ENCODE assay signal across 24 cellular contexts in the genomic region with DNA sequence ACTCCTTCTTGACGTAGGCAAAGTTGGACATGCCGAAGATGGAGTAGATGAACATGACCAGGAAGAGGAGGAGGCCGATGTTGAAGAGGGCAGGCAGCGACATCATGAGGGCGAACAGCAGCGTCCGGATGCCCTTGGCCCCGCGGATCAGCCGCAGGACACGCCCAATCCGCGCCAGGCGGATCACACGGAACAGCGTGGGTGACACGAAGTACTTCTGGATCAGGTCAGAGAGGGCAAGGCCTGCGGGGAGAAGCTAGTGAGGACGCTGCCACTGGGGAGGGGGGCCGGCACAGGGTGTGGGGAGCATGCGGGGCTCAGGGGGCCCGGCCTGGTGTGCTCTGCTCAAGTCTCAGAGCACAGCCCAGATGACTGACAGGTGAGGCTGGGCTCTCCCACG. TPM values are rescaled to one million over a fixed set of nuclear protein-coding genes. Genes with fewer than 3 reads are reported as not detected.
DNase-seq lines count a peak whose midpoint lies in the region; ATAC-seq and TF ChIP-seq lines count a peak whose summit lies in the region.
"Had no signal": no experiment of that assay in that cellular context is flagged by ENCODE, and none has a peak within 500 bp of the region (broad histone marks: within the 10 kb centered on the region; RNA-seq: fewer than 3 reads in every experiment).

No MANE protein-coding gene starts in this region.

- no peak overlapping the region for H3K27ac ChIP-seq in heart right ventricle
- H3K27ac ChIP-seq in spleen: no peak overlapping the region
- H3K27ac ChIP-seq: 22Rv1 had no signal

- H3K9me3 ChIP-seq in heart right ventricle (no peaks in the 10 kb centered on the region), spleen (no peaks in the 10 kb centered on the region)
- H3K9me3 ChIP-seq: HAP-1 had no signal

- H3K4me3 ChIP-seq in heart right ventricle (no peak overlapping the region), spleen (no peak overlapping the region)
- H3K4me3 ChIP-seq: HAP-1 had no signal

- H3K36me3 Mint-ChIP-seq in nephron progenitor cell (ENCODE audit: low read depth): no peaks in the 10 kb centered on the region
- H3K36me3 Mint-ChIP-seq: CD4-positive, alpha-beta memory T cell had no signal

- peaks cover 22% of the 10 kb centered on the region for H3K27me3 Mint-ChIP-seq in nephron progenitor cell (ENCODE audit: low read depth, poor library complexity)
- H3K27me3 Mint-ChIP-seq: CD4-positive, alpha-beta memory T cell had no signal

- intact Hi-C loops in Right ventricle myocardium inferior (cut with DNase I) (no loop called here), heart right ventricle (cut with DNase I) (no loop called here), spleen (cut with DNase I; ENCODE audit: low total_unique reads) (no loop called here)

- peak overlapping the region; percentile 80 for H3K27ac Mint-ChIP-seq in nephron progenitor cell
- H3K27ac Mint-ChIP-seq: HFFc6 had no signal

- 91 to 93% methylated on average over 23 of the region's 23 CpGs for WGBS in heart right ventricle, 2 donors
- 84 to 89% (median 84%) methylated on average over 23 of the region's 23 CpGs for WGBS in spleen, 5 donors

- TF ChIP-seq CTCF in heart right ventricle (IDR thresholded peaks at IDR 0.05) (no peak), nephron progenitor cell (IDR thresholded peaks at IDR 0.05) (no peak), spleen (IDR thresholded peaks at IDR 0.05 in 8 of 11, conservative IDR thresholded peaks at IDR 0.05 in 3 of 11) (no peak)

- H3K9me3 Mint-ChIP-seq in nephron progenitor cell: no peaks in the 10 kb centered on the region
- H3K9me3 Mint-ChIP-seq: CD4-positive, alpha-beta memory T cell; HFFc6 had no signal

- no peaks in the 10 kb centered on the region for H3K27me3 ChIP-seq in heart right ventricle
- H3K27me3 ChIP-seq in spleen (replicated peaks in 1 of 7): no peaks in the 10 kb centered on the region

- peak; percentile 41 for DNase-seq in Right ventricle myocardium inferior (ENCODE audit: missing footprints)
- DNase-seq in heart right ventricle: no peak
- DNase-seq in nephron progenitor cell: no peak
- peak; percentile 80 for DNase-seq in spleen
- DNase-seq in AG08396 (ENCODE audit: low spot score): no peak
- no peak for DNase-seq in NCI-H2196 treated with DMSO at 0.1 percent for 48 hours (lab: John Stamatoyannopoulos, UW; ENCODE audit: unreplicated experiment)
- DNase-seq in NOMO-1 treated with dmso at 0.1 percent for 144 hours (lab: John Stamatoyannopoulos, UW; ENCODE audit: unreplicated experiment): no peak
- DNase-seq: AML-193; C1 segment of cervical spinal cord; Calu3; CD4-positive, alpha-beta memory T cell; COR-L47; DMS53; DMS79 treated with DMSO at 0.1 percent for 48 hours; GF-D8; GOT3; HFFc6 had no signal

- no peak overlapping the region for H3K4me3 Mint-ChIP-seq in nephron progenitor cell
- H3K4me3 Mint-ChIP-seq: CD4-positive, alpha-beta memory T cell; HFFc6 had no signal

- peaks cover 0 to 9% (median 4%) of the 10 kb centered on the region in 9 donors for H3K4me1 ChIP-seq in heart right ventricle
- peaks cover 10 to 49% (median 29%) of the 10 kb centered on the region in 6 donors for H3K4me1 ChIP-seq in spleen
- H3K4me1 ChIP-seq: HAP-1 had no signal

- no peak for TF ChIP-seq POLR2A in spleen (IDR thresholded peaks at IDR 0.05)

- no peaks in the 10 kb centered on the region for H3K36me3 ChIP-seq in heart right ventricle
- H3K36me3 ChIP-seq in spleen: no peaks in the 10 kb centered on the region
- H3K36me3 ChIP-seq: HAP-1 had no signal

- peaks cover 49% of the 10 kb centered on the region for H3K4me1 Mint-ChIP-seq in nephron progenitor cell

- ATAC-seq in Right ventricle myocardium inferior (no peak), heart right ventricle (no peak), GM18909 (IDR thresholded peaks at IDR 0.05; ENCODE audit: poor library complexity, unreplicated experiment) (no peak)

RNA-seq across cellular contexts. Expression of gene CD79B, which starts 9.6 kb away (rescaled TPM):
- total RNA-seq in Right ventricle myocardium inferior: 6.9 TPM
- 1 to 10 TPM; 2.2 to 7.8 (median 3.4) TPM for total RNA-seq in heart right ventricle
- 10 to 100 TPM in 1 of 2 donors, 1 to 10 TPM in 1; 5.8 to 11.6 TPM for polyA plus RNA-seq in heart right ventricle
- total RNA-seq in spleen: 100 to 1,000 TPM; 149 to 226 (median 192) TPM
- polyA plus RNA-seq in spleen: 100 to 1,000 TPM; 386 to 659 (median 624) TPM
- total RNA-seq: Calu3, Daoy had no signal
- polyA plus RNA-seq: AG04450 had no signal

RNA-seq across cellular contexts. Expression of gene GH1, which starts 23.1 kb away (rescaled TPM):
- total RNA-seq in Right ventricle myocardium inferior (not detected), heart right ventricle (not detected), spleen (1 to 10 TPM in 2 of 7 donors, under 1 TPM in 3, not detected in 2; 0.47 to 1.4 (median 0.79) TPM)
- polyA plus RNA-seq in heart right ventricle (not detected), spleen (1 to 10 TPM in 1 of 3 donors, under 1 TPM in 2; 0.29 to 1.5 (median 0.65) TPM)
- total RNA-seq: Calu3; CD4-positive, alpha-beta memory T cell; Daoy; G401; HFFc6 had no signal
- polyA plus RNA-seq: AG04450; BJ; CD4-positive, alpha-beta memory T cell had no signal

RNA-seq across cellular contexts. Expression of gene CSHL1, which starts 30.7 kb away (rescaled TPM):
- total RNA-seq in Right ventricle myocardium inferior (not detected), heart right ventricle (not detected), spleen (not detected)
- polyA plus RNA-seq in heart right ventricle (not detected), spleen (under 1 TPM in 1 of 3 donors, not detected in 2; 0.06 TPM)
- total RNA-seq: Calu3; CD4-positive, alpha-beta memory T cell; Daoy; G401; HFFc6 had no signal
- polyA plus RNA-seq: AG04450; BJ; CD4-positive, alpha-beta memory T cell had no signal

RNA-seq across cellular contexts. Expression of gene SCN4A, which starts 31.0 kb away (rescaled TPM):
- total RNA-seq in Right ventricle myocardium inferior: 0.32 TPM
- 1 to 10 TPM in 1 of 10 donors, under 1 TPM in 9; 0.19 to 2.4 (median 0.53) TPM for total RNA-seq in heart right ventricle
- polyA plus RNA-seq in heart right ventricle: 1 to 10 TPM in 1 of 2 donors, under 1 TPM in 1; 0.33 to 2.9 TPM
- 1 to 10 TPM in 5 of 7 donors, under 1 TPM in 2; 0.54 to 4.0 (median 1.3) TPM for total RNA-seq in spleen
- under 1 TPM; 0.14 to 0.70 (median 0.26) TPM for polyA plus RNA-seq in spleen
- total RNA-seq: Calu3, G401, HFFc6 had no signal
- polyA plus RNA-seq: BJ; CD4-positive, alpha-beta memory T cell had no signal

RNA-seq across cellular contexts. Expression of gene CSH1, which starts 45.4 kb away (rescaled TPM):
- not detected for total RNA-seq in Right ventricle myocardium inferior
- total RNA-seq in heart right ventricle: not detected
- not detected for polyA plus RNA-seq in heart right ventricle
- total RNA-seq in spleen: not detected
- not detected for polyA plus RNA-seq in spleen
- total RNA-seq: Calu3; CD4-positive, alpha-beta memory T cell; Daoy; G401; HFFc6 had no signal
- polyA plus RNA-seq: AG04450; BJ; CD4-positive, alpha-beta memory T cell had no signal

Comparison
In these comparisons a context has a peak if more than half of its experiments do, and no peak if none do; other contexts are left out.
1. DNase-seq: peak in Right ventricle myocardium inferior (single experiment) and spleen (single experiment); none in heart right ventricle (0 of 2), nephron progenitor cell (single experiment), AG08396 (single experiment), NCI-H2196 treated with DMSO at 0.1 percent for 48 hours (single experiment) and NOMO-1 treated with dmso at 0.1 percent for 144 hours (single experiment).
2. RNA of gene CD79B, which starts 9.6 kb away (total RNA-seq): 149 to 226 TPM in spleen; 6.9 TPM in Right ventricle myocardium inferior (single experiment) and 2.2 to 7.8 TPM in heart right ventricle; every median in the first group is over 10 times any median in the second.